8 cellular contexts compared by ENCODE assay signal in the genomic region with DNA sequence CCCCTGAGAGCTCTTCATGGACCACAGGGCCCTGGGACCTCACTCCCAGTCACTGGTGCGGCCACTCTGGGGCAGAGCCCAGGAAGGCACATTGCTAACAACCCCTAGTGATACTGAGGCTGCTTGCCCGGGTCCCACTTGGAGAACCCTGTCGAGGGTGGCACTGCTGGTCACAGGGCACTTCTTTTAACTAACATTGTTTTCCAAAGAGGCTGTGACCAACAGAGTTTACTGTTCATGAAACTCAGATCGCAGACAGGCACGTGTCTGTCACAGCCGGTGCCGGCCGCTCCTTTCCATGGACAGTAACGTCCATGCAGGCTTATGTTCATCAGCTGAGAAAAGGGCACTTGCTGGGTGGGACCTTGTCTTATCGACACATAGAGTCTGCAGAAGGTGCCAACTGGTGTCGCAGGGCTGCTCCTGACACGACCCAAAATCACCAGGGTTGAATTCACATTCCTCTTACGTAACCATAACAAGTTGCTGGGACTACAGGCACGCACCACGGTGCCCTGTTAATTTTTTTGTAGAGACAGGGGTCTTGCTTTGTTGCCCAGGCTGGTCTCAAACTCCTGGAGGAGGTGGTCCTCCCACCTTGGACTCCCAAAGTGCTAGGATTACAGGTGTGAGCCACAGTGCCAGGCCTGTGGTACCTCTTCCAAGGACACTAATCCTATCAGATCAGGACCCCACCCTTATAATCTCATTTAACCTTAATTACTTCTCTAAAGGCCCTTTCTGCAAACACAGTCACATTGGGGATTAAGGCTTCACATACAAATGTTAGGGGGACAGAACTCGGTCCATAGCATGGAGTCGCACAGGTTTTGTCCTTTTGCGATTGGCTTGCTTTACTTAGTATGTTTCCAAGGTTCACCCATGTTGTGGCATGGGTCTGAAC. TPM values are rescaled to one million over a fixed set of nuclear protein-coding genes. Genes with fewer than 3 reads are reported as not detected.
DNase-seq lines count a peak whose midpoint lies in the region; ATAC-seq and TF ChIP-seq lines count a peak whose summit lies in the region.

No MANE protein-coding gene starts in this region.

- H3K36me3 ChIP-seq in GM06990 (ENCODE audit: control insufficient read depth, insufficient read depth, low read length) (peaks cover 2% of the 10 kb centered on the region; the same call in 1 of the 2 replicates), PC-9 (ENCODE audit: low read depth) (0 out of 2 replicates have a peak, but pooled peaks cover 9% of the 10 kb centered on the region), esophagus muscularis mucosa (peaks cover 0 to 24% (median 16%) of the 10 kb centered on the region in 4 donors), trophoblast cell (ENCODE audit: control insufficient read depth in 1 of 2, insufficient read depth in 2 of 2, low read length in 2 of 2) (peaks cover 4 to 8% of the 10 kb centered on the region in 2 experiments)

- POLR2A ChIA-PET in PC-9 (lab: Charles Lee; ENCODE audit: unreplicated experiment) = no interaction called here

- H3K14ac ChIP-seq in trophoblast cell (ENCODE audit: low read length) = peak overlapping the region; percentile 91

- H3K9me2 ChIP-seq in PC-9 (ENCODE audit: insufficient read depth) = no peaks in the 10 kb centered on the region

- no peak overlapping the region for H3K23ac ChIP-seq in trophoblast cell (ENCODE audit: low read length)

- TF ChIP-seq POLR2A in esophagus muscularis mucosa (IDR thresholded peaks at IDR 0.05; ENCODE audit: low read depth) = no peak

- H3K9ac ChIP-seq in trophoblast cell (ENCODE audit: low read length) = peak overlapping the region; percentile 98

- H3K4me1 ChIP-seq in PC-9 (replicated peaks; ENCODE audit: insufficient read depth) = peaks cover 18% of the 10 kb centered on the region
- peaks cover 25 to 40% (median 30%) of the 10 kb centered on the region in 4 donors for H3K4me1 ChIP-seq in esophagus muscularis mucosa
- H3K4me1 ChIP-seq in trophoblast cell (ENCODE audit: control insufficient read depth in 1 of 2, insufficient read depth in 2 of 2, low read length in 2 of 2) = peaks cover 3 to 13% of the 10 kb centered on the region in 2 experiments

- H2BK120ac ChIP-seq in trophoblast cell (ENCODE audit: insufficient read depth, low read length, poor library complexity) = no peak overlapping the region

- H4K12ac ChIP-seq in trophoblast cell (ENCODE audit: low read depth, low read length) = peak overlapping the region; percentile 81

- H3K27ac ChIP-seq in PC-9 = no peak overlapping the region
- H3K27ac ChIP-seq in esophagus muscularis mucosa (replicated peaks in 1 of 4) = peak overlapping the region; percentile 77 to 89 (median 86)
- H3K27ac ChIP-seq in trophoblast cell (ENCODE audit: low read depth, low read length) = no peak overlapping the region

- TF ChIP-seq CTCF in GM06990 (IDR thresholded peaks at IDR 0.05; ENCODE audit: insufficient read depth, low read length, poor library complexity, severe bottlenecking) (no peak), PC-9 (conservative IDR thresholded peaks at IDR 0.05) (no peak), esophagus muscularis mucosa (IDR thresholded peaks at IDR 0.05) (no peak)

- CTCF ChIA-PET in PC-9 (lab: Charles Lee) = no interaction called here

- peak overlapping the region; percentile 88 for H3K18ac ChIP-seq in trophoblast cell (ENCODE audit: low read length)

- peak overlapping the region; percentile 59 for H4K91ac ChIP-seq in trophoblast cell (ENCODE audit: low read depth, low read length)

- no peak for TF ChIP-seq EP300 in esophagus muscularis mucosa (IDR thresholded peaks at IDR 0.05)

- H2AFZ ChIP-seq in PC-9 (peak overlapping the region; percentile 97), trophoblast cell (ENCODE audit: insufficient read depth, low read length, poor library complexity) (peak overlapping the region; percentile 91)

- H3F3A ChIP-seq in PC-9 (ENCODE audit: insufficient read depth, low read depth) = no peaks in the 10 kb centered on the region; the same call in none of the 2 replicates

- H4K8ac ChIP-seq in trophoblast cell (ENCODE audit: low read depth, low read length) = peak overlapping the region; percentile 88

- H2AK5ac ChIP-seq in trophoblast cell (ENCODE audit: low read length) = peak overlapping the region; percentile 85

- intact Hi-C loops in PC-9 (cut with micrococcal nuclease; ENCODE audit: unreplicated experiment) (no loop called here), esophagus muscularis mucosa (cut with DNase I) (no loop called here)

- peaks cover 6% of the 10 kb centered on the region for H3K79me1 ChIP-seq in trophoblast cell (ENCODE audit: low read length)

- no peak overlapping the region for H2BK12ac ChIP-seq in trophoblast cell (ENCODE audit: low read length)

- H3K27me3 ChIP-seq in GM06990 (replicated peaks; ENCODE audit: control insufficient read depth, insufficient read depth, low read length) (no peaks in the 10 kb centered on the region), PC-9 (ENCODE audit: insufficient read depth, low read depth) (no peaks in the 10 kb centered on the region), esophagus muscularis mucosa (no peaks in the 10 kb centered on the region), trophoblast cell (ENCODE audit: insufficient read depth, low read length) (no peaks in the 10 kb centered on the region)

- no TSS peak for BruUV-seq in PC-9 (replicated peaks; lab: Mats Ljungman, UMichigan)

- ATAC-seq in HG03342 (IDR thresholded peaks at IDR 0.05; ENCODE audit: unreplicated experiment) = no peak
- no peak for ATAC-seq in GM21526 (IDR thresholded peaks at IDR 0.05; ENCODE audit: low FRiP score, unreplicated experiment)

- no peak overlapping the region for H2BK5ac ChIP-seq in trophoblast cell (ENCODE audit: low read depth, low read length, poor library complexity)

- H4K20me1 ChIP-seq in PC-9 (ENCODE audit: insufficient read depth) = peaks cover 31% of the 10 kb centered on the region

- DNase-seq in GM06990 (ENCODE audit: extremely low read depth, insufficient read length) = no peak
- no peak for DNase-seq in PC-9
- DNase-seq in esophagus muscularis mucosa (ENCODE audit: extremely low spot score) = no peak
- DNase-seq in trophoblast cell = no peak
- no peak for DNase-seq in inferior parietal cortex (ENCODE audit: extremely low spot score)
- no peak for DNase-seq in NCI-H510A (lab: John Stamatoyannopoulos, UW)

- H3K4ac ChIP-seq in trophoblast cell (ENCODE audit: low read depth, low read length) = no peak overlapping the region

- H3K79me2 ChIP-seq in PC-9 (ENCODE audit: low read depth) (peaks cover 40% of the 10 kb centered on the region), trophoblast cell (ENCODE audit: control insufficient read depth, insufficient read depth, low read length, poor library complexity) (peaks cover 8% of the 10 kb centered on the region)

- peak overlapping the region; percentile 74 for H3K4me3 ChIP-seq in GM06990 (replicated peaks; ENCODE audit: low read depth, low read length)
- peak overlapping the region; percentile 95 for H3K4me3 ChIP-seq in PC-9
- H3K4me3 ChIP-seq in esophagus muscularis mucosa = peak overlapping the region; percentile 75 to 92 (median 86)
- peak overlapping the region; percentile 87 for H3K4me3 ChIP-seq in trophoblast cell (ENCODE audit: low read depth, low read length)

- no peaks in the 10 kb centered on the region for H3K9me3 ChIP-seq in PC-9 (ENCODE audit: insufficient read depth, low read depth)
- no peaks in the 10 kb centered on the region for H3K9me3 ChIP-seq in esophagus muscularis mucosa
- peaks cover 2% of the 10 kb centered on the region for H3K9me3 ChIP-seq in trophoblast cell (ENCODE audit: insufficient read depth, low read depth, low read length)

- H3K4me2 ChIP-seq in PC-9 (peak overlapping the region; percentile 95), trophoblast cell (ENCODE audit: low read length) (peak overlapping the region; percentile 99)

- 92% methylated on average over 14 of the region's 18 CpGs for WGBS in esophagus muscularis mucosa
- WGBS in trophoblast cell (ENCODE audit: extremely low coverage, insufficient coverage, insufficient read length) = no CpG with 5 or more reads among the region's 18 CpGs

RNA-seq across cellular contexts. Expression of a gene that starts 1.2 kb away (rescaled TPM):
- total RNA-seq in PC-9 (2021) = 76.4 and 78.4 TPM in 2 replicates
- total RNA-seq in esophagus muscularis mucosa = 10 to 100 TPM; 15.9 to 29.1 (median 26.6) TPM
- polyA plus RNA-seq in trophoblast cell (2013) = 35.5 and 35.7 TPM in 2 replicates

Comparison
In these comparisons a context has a peak if more than half of its experiments do, and no peak if none do; other contexts are left out.
1. H3K27ac ChIP-seq: peak in esophagus muscularis mucosa (4 of 4); none in PC-9 (single experiment) and trophoblast cell (single experiment).
2. Peak in every context shown above with its lines, with median percentiles within 50 percentile points of each other: H3K4me3 ChIP-seq.